ENCODE assay signal across 20 cellular contexts in the genomic region with DNA sequence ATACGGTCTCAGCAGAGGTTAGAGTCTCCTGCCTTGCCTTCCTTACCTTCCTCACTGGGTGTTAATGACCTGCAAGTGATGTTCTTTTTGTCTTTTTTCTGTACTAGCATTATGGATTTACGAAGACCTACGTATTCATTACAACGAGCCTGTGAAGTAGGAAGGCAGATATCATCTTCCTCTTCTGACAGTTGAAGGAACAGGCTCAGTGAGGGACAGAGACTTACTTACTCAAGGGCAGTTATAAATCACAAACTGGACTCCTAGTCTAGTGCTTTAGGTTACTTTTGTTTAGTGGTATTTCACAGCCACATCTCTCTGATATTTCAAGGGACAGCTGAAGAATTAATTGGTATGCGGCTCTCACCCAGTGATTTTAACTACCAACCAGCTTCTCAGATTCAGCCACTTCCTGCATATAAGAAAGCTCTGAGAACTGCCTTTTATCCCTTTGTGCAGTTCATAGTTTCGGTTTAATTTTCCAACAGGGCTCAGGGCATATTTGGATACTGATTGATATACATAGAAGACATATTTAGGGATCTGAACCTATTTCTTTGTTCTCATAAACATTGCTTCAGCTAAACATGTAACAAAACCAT.
DNase-seq lines count a peak whose midpoint lies in the region; ATAC-seq and TF ChIP-seq lines count a peak whose summit lies in the region.
"Had no signal": no experiment of that assay in that cellular context is flagged by ENCODE, and none has a peak within 500 bp of the region (broad histone marks: within the 10 kb centered on the region; RNA-seq: fewer than 3 reads in every experiment).

No MANE protein-coding gene starts in this region.

- POLR2A ChIA-PET in T-cell (lab: Charles Lee), result no interaction called here

- H3K9me3 Mint-ChIP-seq in activated T-cell treated with anti-CD3 and anti-CD28 coated beads, Interleukin-2, amount 50 U/mL, for 72 hours, result peaks cover under 1 to 2% of the 10 kb centered on the region in 2 donors
- peaks cover 2 to 7% (median 4%) of the 10 kb centered on the region in 3 donors for H3K9me3 Mint-ChIP-seq in T-cell

- no peaks in the 10 kb centered on the region for H3K27me3 Mint-ChIP-seq in activated T-cell treated with anti-CD3 and anti-CD28 coated beads, Interleukin-2, amount 50 U/mL, for 72 hours (ENCODE audit: low read depth)
- H3K27me3 Mint-ChIP-seq in T-cell, result no peaks in the 10 kb centered on the region

- peak overlapping the region; percentile 7 for H3K4me3 ChIP-seq in retinal pigment epithelial cell (ENCODE audit: low read length)
- H3K4me3 ChIP-seq in ascending aorta, result no peak overlapping the region
- H3K4me3 ChIP-seq: gastroesophageal sphincter, suprapubic skin had no signal

- peaks cover 2 to 3% of the 10 kb centered on the region in 2 donors for H3K36me3 Mint-ChIP-seq in activated T-cell treated with anti-CD3 and anti-CD28 coated beads, Interleukin-2, amount 50 U/mL, for 72 hours (ENCODE audit: insufficient read depth in 2 of 2)
- H3K36me3 Mint-ChIP-seq in T-cell, result peaks cover 68% of the 10 kb centered on the region

- no peak overlapping the region for H3K27ac Mint-ChIP-seq in activated T-cell treated with anti-CD3 and anti-CD28 coated beads, Interleukin-2, amount 50 U/mL, for 72 hours
- H3K27ac Mint-ChIP-seq in T-cell, result peak overlapping the region in 1 of 2 donors; percentile 66

- TF ChIP-seq CTCF in retinal pigment epithelial cell (conservative IDR thresholded peaks at IDR 0.05; ENCODE audit: low read depth, low read length), result no peak
- TF ChIP-seq CTCF in ascending aorta (IDR thresholded peaks at IDR 0.05), result no peak

- ATAC-seq in activated T-cell treated with anti-CD3 and anti-CD28 coated beads, Interleukin-2, amount 50 U/mL, for 72 hours (replicated peaks in 1 of 2), result no peak
- peak; percentile 48 to 69 (median 62) for ATAC-seq in T-cell (replicated peaks in 1 of 4)
- ATAC-seq: gastroesophageal sphincter, left cardiac atrium had no signal

- no peak overlapping the region for H3K27ac ChIP-seq in ascending aorta
- H3K27ac ChIP-seq: C4-2B, epithelial cell of prostate, gastroesophageal sphincter, suprapubic skin had no signal

- CTCF ChIA-PET in T-cell (lab: Charles Lee), result interaction anchor here in 1 of 2 donors (0.5 kb wide), 1 partner anchor 48 kb away, joined by 9 read pairs; no protein-coding TSS in a partner anchor

- H3K36me3 ChIP-seq in ascending aorta, result no peaks in the 10 kb centered on the region
- H3K36me3 ChIP-seq: gastroesophageal sphincter, suprapubic skin had no signal

- intact Hi-C loops in ascending aorta (cut with DNase I), result no loop called here

- peak overlapping the region; percentile 29 to 30 for H3K4me3 Mint-ChIP-seq in activated T-cell treated with anti-CD3 and anti-CD28 coated beads, Interleukin-2, amount 50 U/mL, for 72 hours
- peak overlapping the region in 2 of 3 donors; percentile 45 to 47 for H3K4me3 Mint-ChIP-seq in T-cell

- H3K9me3 ChIP-seq in ascending aorta, result no peaks in the 10 kb centered on the region
- H3K9me3 ChIP-seq: suprapubic skin had no signal

- no peak for DNase-seq in activated T-cell treated with anti-CD3 and anti-CD28 coated beads, Interleukin-2, amount 50 U/mL, for 72 hours
- DNase-seq in activated T-cell treated with anti-CD3 and anti-CD28 coated beads for 4 hours (no peak), T-cell (no peak), foreskin melanocyte (peak; percentile 10), retinal pigment epithelial cell (ENCODE audit: low read depth) (no peak), HuH-7 (ENCODE audit: low spot score) (no peak), ascending aorta (ENCODE audit: low spot score in 2 of 2) (no peak), LoVo (ENCODE audit: low spot score) (no peak)
- DNase-seq: activated CD4-positive, alpha-beta T cell treated with anti-CD3 and anti-CD28 coated beads, Interleukin-2, amount 50 U/mL, for 1 hour; amniotic stem cell; caudate nucleus; H7; left cardiac atrium; midbrain; NCI-H1417; NCI-H2171 had no signal

- no peaks in the 10 kb centered on the region for H3K27me3 ChIP-seq in ascending aorta
- H3K27me3 ChIP-seq: gastroesophageal sphincter, suprapubic skin had no signal

- H3K4me1 Mint-ChIP-seq in activated T-cell treated with anti-CD3 and anti-CD28 coated beads, Interleukin-2, amount 50 U/mL, for 72 hours (ENCODE audit: low read depth), result peaks cover 4% of the 10 kb centered on the region
- H3K4me1 Mint-ChIP-seq in T-cell, result peaks cover 0 to 30% (median 19%) of the 10 kb centered on the region in 3 donors

- H3K4me1 ChIP-seq in ascending aorta, result no peaks in the 10 kb centered on the region
- H3K4me1 ChIP-seq: gastroesophageal sphincter, suprapubic skin had no signal

Comparison
In these comparisons a context has a peak if more than half of its experiments do, and no peak if none do; other contexts are left out.
1. ATAC-seq: peak in T-cell (4 of 4); none in activated T-cell treated with anti-CD3 and anti-CD28 coated beads, Interleukin-2, amount 50 U/mL, for 72 hours (0 of 2).